8 cellular contexts compared by ENCODE assay signal in the genomic region with DNA sequence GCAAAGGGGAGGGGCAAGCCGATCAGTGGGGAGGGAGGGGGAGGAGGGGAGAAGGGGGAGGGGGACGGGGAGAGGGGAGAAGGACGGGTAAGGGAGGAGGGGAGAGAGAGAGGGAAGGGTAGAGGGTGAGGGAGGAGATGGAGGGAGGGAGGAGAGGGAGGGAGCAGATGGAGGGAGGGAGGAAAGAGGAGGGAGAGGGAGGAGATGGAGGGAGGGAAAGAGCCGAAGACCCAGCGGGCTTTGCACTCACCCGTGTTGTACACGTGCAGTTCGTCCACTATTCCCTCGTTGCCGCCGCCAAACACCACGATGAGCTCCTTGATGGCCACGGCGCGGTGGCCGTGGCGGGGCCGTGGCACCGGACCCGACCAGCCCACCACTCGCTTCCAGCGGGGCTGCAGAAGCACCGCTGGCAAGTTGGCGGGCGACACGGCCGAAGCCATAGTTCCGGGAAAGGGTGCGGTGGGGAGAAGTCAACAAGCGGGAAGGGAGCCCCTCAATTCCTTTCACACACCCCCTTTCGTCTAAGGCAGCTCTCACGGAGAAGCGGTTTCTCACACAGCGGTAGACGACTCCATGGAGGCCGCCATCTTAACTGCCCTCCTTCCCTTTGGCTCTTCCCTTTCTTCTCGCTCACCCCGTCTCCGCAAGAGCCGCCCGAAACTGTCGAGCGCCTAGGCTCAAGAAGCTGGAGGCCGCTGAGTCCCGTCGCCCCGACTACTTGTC. TPM values are rescaled to one million over a fixed set of nuclear protein-coding genes. Genes with fewer than 3 reads are reported as not detected.
A peak's percentile ranks its signal among the peaks of the same experiment; 100 is the strongest.
DNase-seq lines count a peak whose midpoint lies in the region; ATAC-seq, FAIRE-seq and TF ChIP-seq lines count a peak whose summit lies in the region.

No MANE protein-coding gene starts in this region.

- no peaks in the 10 kb centered on the region for H3K27me3 Mint-ChIP-seq in activated naive CD4-positive, alpha-beta T cell treated with anti-CD3 and anti-CD28 coated beads for 36 hours (ENCODE audit: low read depth)

- H3K9ac ChIP-seq in keratinocyte (ENCODE audit: control insufficient read depth, extremely low read depth, insufficient read depth, low read length), result peak overlapping the region; percentile 99

- H3K27ac Mint-ChIP-seq in activated naive CD4-positive, alpha-beta T cell treated with anti-CD3 and anti-CD28 coated beads for 36 hours, result peak overlapping the region; percentile 100
- H3K27ac Mint-ChIP-seq in stimulated activated effector memory CD8-positive, alpha-beta T cell treated with anti-CD3 and anti-CD28 coated beads, Interleukin-12 subunit alpha, Interleukin-12 subunit beta, amount 100 ng/mL, for 72 hours, result peak overlapping the region; percentile 100

- no peaks in the 10 kb centered on the region for H3K27me3 ChIP-seq in bronchial epithelial cell (ENCODE audit: control insufficient read depth, insufficient read depth, low read length)
- H3K27me3 ChIP-seq in keratinocyte (ENCODE audit: control insufficient read depth, extremely low read depth, insufficient read depth, low read length), result no peaks in the 10 kb centered on the region

- peaks cover 26% of the 10 kb centered on the region for H3K36me3 Mint-ChIP-seq in activated naive CD4-positive, alpha-beta T cell treated with anti-CD3 and anti-CD28 coated beads for 36 hours (ENCODE audit: low read depth)
- peaks cover 72% of the 10 kb centered on the region for H3K36me3 Mint-ChIP-seq in stimulated activated effector memory CD8-positive, alpha-beta T cell treated with anti-CD3 and anti-CD28 coated beads, Interleukin-12 subunit alpha, Interleukin-12 subunit beta, amount 100 ng/mL, for 72 hours

- peak overlapping the region; percentile 100 for H3K4me3 Mint-ChIP-seq in activated naive CD4-positive, alpha-beta T cell treated with anti-CD3 and anti-CD28 coated beads for 36 hours
- peak overlapping the region; percentile 97 for H3K4me3 Mint-ChIP-seq in stimulated activated effector memory CD8-positive, alpha-beta T cell treated with anti-CD3 and anti-CD28 coated beads, Interleukin-12 subunit alpha, Interleukin-12 subunit beta, amount 100 ng/mL, for 72 hours

- H3K9me3 Mint-ChIP-seq in activated naive CD4-positive, alpha-beta T cell treated with anti-CD3 and anti-CD28 coated beads for 36 hours, result no peaks in the 10 kb centered on the region
- H3K9me3 Mint-ChIP-seq in stimulated activated effector memory CD8-positive, alpha-beta T cell treated with anti-CD3 and anti-CD28 coated beads, Interleukin-12 subunit alpha, Interleukin-12 subunit beta, amount 100 ng/mL, for 72 hours, result no peaks in the 10 kb centered on the region

- H3K27ac ChIP-seq in keratinocyte (ENCODE audit: control insufficient read depth, insufficient read depth, low read length), result peak overlapping the region; percentile 99

- H3K36me3 ChIP-seq in bronchial epithelial cell (ENCODE audit: control insufficient read depth, insufficient read depth, low read length), result peaks cover 2% of the 10 kb centered on the region
- peaks cover 0 to 12% of the 10 kb centered on the region in 2 experiments for H3K36me3 ChIP-seq in keratinocyte (ENCODE audit: control insufficient read depth in 2 of 2, extremely low read depth in 1 of 2, insufficient read depth in 2 of 2, low read length in 2 of 2)

- H3K4me1 Mint-ChIP-seq in activated naive CD4-positive, alpha-beta T cell treated with anti-CD3 and anti-CD28 coated beads for 36 hours (ENCODE audit: low read depth), result peaks cover 36% of the 10 kb centered on the region
- H3K4me1 Mint-ChIP-seq in stimulated activated effector memory CD8-positive, alpha-beta T cell treated with anti-CD3 and anti-CD28 coated beads, Interleukin-12 subunit alpha, Interleukin-12 subunit beta, amount 100 ng/mL, for 72 hours, result peaks cover 40% of the 10 kb centered on the region

- no peaks in the 10 kb centered on the region for H3K9me1 ChIP-seq in keratinocyte (ENCODE audit: control insufficient read depth, extremely low read depth, insufficient read depth, low read length)

- peak; percentile 39 for DNase-seq in activated naive CD4-positive, alpha-beta T cell treated with anti-CD3 and anti-CD28 coated beads for 36 hours
- DNase-seq in activated naive CD4-positive, alpha-beta T cell (lab: John Stamatoyannopoulos, UW), result no peak
- DNase-seq in bronchial epithelial cell (ENCODE audit: low read depth) (no peak), keratinocyte (ENCODE audit: low read depth, low spot score) (no peak), NK-92 (lab: John Stamatoyannopoulos, UW; ENCODE audit: unreplicated experiment) (no peak)
- DNase-seq in stimulated activated effector memory CD8-positive, alpha-beta T cell treated with anti-CD3 and anti-CD28 coated beads, Interleukin-12 subunit alpha, Interleukin-12 subunit beta, amount 100 ng/mL, for 72 hours (ENCODE audit: low spot score in 2 of 2), result no peak

- peaks cover 64% of the 10 kb centered on the region for H3K79me2 ChIP-seq in keratinocyte (ENCODE audit: control insufficient read depth, insufficient read depth, low read length)

- H3K9me3 ChIP-seq in keratinocyte (ENCODE audit: control insufficient read depth, low read depth, low read length), result no peaks in the 10 kb centered on the region

- peak overlapping the region; percentile 37 for H3K4me2 ChIP-seq in keratinocyte (ENCODE audit: control insufficient read depth, extremely low read depth, insufficient read depth, low read depth, low read length)

- FAIRE-seq in bronchial epithelial cell (lab: Jason Lieb, UNC) (no peak), keratinocyte (lab: Jason Lieb, UNC) (no peak)

- peaks cover 19% of the 10 kb centered on the region for H4K20me1 ChIP-seq in keratinocyte (ENCODE audit: control insufficient read depth, extremely low read depth, insufficient read depth, low read length)

- H3K4me3 ChIP-seq in bronchial epithelial cell (ENCODE audit: low read depth, low read length) (peak overlapping the region; percentile 80), keratinocyte (ENCODE audit: control insufficient read depth in 2 of 3, extremely low read depth in 1 of 3, insufficient read depth in 2 of 3, low read depth in 1 of 3, low read length in 3 of 3) (peak overlapping the region; percentile 84 to 91 (median 86))

- CTCF ChIA-PET in activated naive CD4-positive, alpha-beta T cell treated with anti-CD3 and anti-CD28 coated beads for 36 hours (lab: Charles Lee), result interaction anchor here (0.6 to 1.8 kb wide), 3 partner anchors 10 to 50 kb away, joined by 3 to 6 read pairs (median 3); no protein-coding TSS in a partner anchor

- peak overlapping the region; percentile 71 for H2AFZ ChIP-seq in keratinocyte (ENCODE audit: control insufficient read depth, low read length)

- H3K4me1 ChIP-seq in keratinocyte (ENCODE audit: control insufficient read depth, extremely low read depth, insufficient read depth, low read length), result peaks cover 20% of the 10 kb centered on the region

- intact Hi-C loops in activated naive CD4-positive, alpha-beta T cell treated with anti-CD3 and anti-CD28 coated beads for 36 hours (cut with micrococcal nuclease), result loop anchor here (1.0 to 5.0 kb wide), 6 partner anchors 42 to 507 kb away; partner anchors contain the start of genes ABCD1, BCAP31, HAUS7 and IDH3G

- TF ChIP-seq CTCF in bronchial epithelial cell (IDR thresholded peaks at IDR 0.05; ENCODE audit: insufficient read depth, low read length, severe bottlenecking) (no peak), keratinocyte (optimal IDR thresholded peaks at IDR 0.05 in 1 of 3, IDR thresholded peaks at IDR 0.05 in 1 of 3, conservative IDR thresholded peaks at IDR 0.05 in 1 of 3; ENCODE audit: extremely low read depth in 1 of 3, insufficient read depth in 2 of 3, low read length in 3 of 3) (no peak)

- ATAC-seq in HG03354 (IDR thresholded peaks at IDR 0.05; ENCODE audit: poor library complexity, severe bottlenecking, unreplicated experiment), result peak; percentile 3
- ATAC-seq in stimulated activated effector memory CD8-positive, alpha-beta T cell treated with anti-CD3 and anti-CD28 coated beads, Interleukin-12 subunit alpha, Interleukin-12 subunit beta, amount 100 ng/mL, for 72 hours, result peak; percentile 1

- dilution Hi-C loops in keratinocyte (cut with MboI; ENCODE audit: extremely low pct_ligation_motif_present, low sequenced_read_pairs), result no loop called here

RNA-seq across cellular contexts. Expression of gene HCFC1, which starts 1.1 kb away (rescaled TPM):
- total RNA-seq in activated naive CD4-positive, alpha-beta T cell treated with anti-CD3 and anti-CD28 coated beads for 36 hours, result 10 to 100 TPM; 85.0 to 86.1 TPM
- polyA plus RNA-seq in PFSK-1 (2012; ENCODE audit: insufficient read length, low read depth), result 41.1 TPM
- total RNA-seq in bronchial epithelial cell, result 5.5 and 7.3 TPM in 2 replicates
- polyA plus RNA-seq in keratinocyte, result 2.7 to 7.0 TPM (median 3.0 TPM) in 3 replicates
- polyA plus RNA-seq in keratinocyte (2011; ENCODE audit: low read depth), result 2.9 TPM
- 4.0 and 8.5 TPM in 2 replicates for polyA plus RNA-seq in keratinocyte (2011; cell fraction: cytosol; rRNA removed)
- 24.8 and 30.3 TPM in 2 replicates for polyA plus RNA-seq in keratinocyte (2011; cell fraction: nucleus; rRNA removed)
- polyA plus RNA-seq in keratinocyte (2012; ENCODE audit: low replicate concordance), result 12.3 and 27.7 TPM in 2 replicates
- polyA minus RNA-seq in keratinocyte, result 6.0 to 128 TPM (median 11.0 TPM) in 3 replicates
- 18.2 TPM for polyA minus RNA-seq in keratinocyte (2011; cell fraction: cytosol; rRNA and poly(A)+ RNA removed)
- polyA minus RNA-seq in keratinocyte (2011; cell fraction: nucleus; rRNA and poly(A)+ RNA removed), result 29.6 and 34.1 TPM in 2 replicates

RNA-seq across cellular contexts. Expression of gene TMEM187, which starts 2.0 kb away (rescaled TPM):
- 1 to 10 TPM; 6.2 to 6.7 TPM for total RNA-seq in activated naive CD4-positive, alpha-beta T cell treated with anti-CD3 and anti-CD28 coated beads for 36 hours
- 8.0 TPM for polyA plus RNA-seq in PFSK-1 (2012; ENCODE audit: insufficient read length, low read depth)
- total RNA-seq in bronchial epithelial cell, result 4.0 and 5.3 TPM in 2 replicates
- 6.6 to 13.1 TPM (median 7.5 TPM) in 3 replicates for polyA plus RNA-seq in keratinocyte
- 1.6 TPM for polyA plus RNA-seq in keratinocyte (2011; ENCODE audit: low read depth)
- polyA plus RNA-seq in keratinocyte (2011; cell fraction: cytosol; rRNA removed), result 4.1 and 6.9 TPM in 2 replicates
- 21.0 and 23.1 TPM in 2 replicates for polyA plus RNA-seq in keratinocyte (2011; cell fraction: nucleus; rRNA removed)
- polyA plus RNA-seq in keratinocyte (2012; ENCODE audit: low replicate concordance), result 6.4 and 8.9 TPM in 2 replicates
- polyA minus RNA-seq in keratinocyte, result 4.1 to 9.4 TPM (median 5.8 TPM) in 3 replicates
- 13.2 TPM for polyA minus RNA-seq in keratinocyte (2011; cell fraction: cytosol; rRNA and poly(A)+ RNA removed)
- polyA minus RNA-seq in keratinocyte (2011; cell fraction: nucleus; rRNA and poly(A)+ RNA removed), result 14.9 and 20.0 TPM in 2 replicates

RNA-seq across cellular contexts. Expression of gene RENBP, which starts 26.1 kb away (rescaled TPM):
- total RNA-seq in activated naive CD4-positive, alpha-beta T cell treated with anti-CD3 and anti-CD28 coated beads for 36 hours, result 10 to 100 TPM; 11.3 to 13.1 TPM
- polyA plus RNA-seq in PFSK-1 (2012; ENCODE audit: insufficient read length, low read depth), result 226 TPM
- total RNA-seq in bronchial epithelial cell, result 5.5 and 10.3 TPM in 2 replicates
- polyA plus RNA-seq in keratinocyte, result 0.08 to 0.40 TPM (median 0.16 TPM) in 3 replicates
- 0.77 TPM for polyA plus RNA-seq in keratinocyte (2011; ENCODE audit: low read depth)
- 0.23 TPM in 1 of 2 replicates, not detected in the other for polyA plus RNA-seq in keratinocyte (2011; cell fraction: cytosol; rRNA removed)
- polyA plus RNA-seq in keratinocyte (2011; cell fraction: nucleus; rRNA removed), result 0.39 and 0.71 TPM in 2 replicates
- 0.08 and 1.6 TPM in 2 replicates for polyA plus RNA-seq in keratinocyte (2012; ENCODE audit: low replicate concordance)
- 0.13 TPM in 1 of 3 replicates, not detected in the others for polyA minus RNA-seq in keratinocyte
- not detected for polyA minus RNA-seq in keratinocyte (2011; cell fraction: cytosol; rRNA and poly(A)+ RNA removed)
- polyA minus RNA-seq in keratinocyte (2011; cell fraction: nucleus; rRNA and poly(A)+ RNA removed), result not detected in 2 replicates

RNA-seq across cellular contexts. Expression of gene NAA10, which starts 35.7 kb away (rescaled TPM):
- 100 to 1,000 TPM; 120 to 121 TPM for total RNA-seq in activated naive CD4-positive, alpha-beta T cell treated with anti-CD3 and anti-CD28 coated beads for 36 hours
- 440 TPM for polyA plus RNA-seq in PFSK-1 (2012; ENCODE audit: insufficient read length, low read depth)
- 56.9 and 66.8 TPM in 2 replicates for total RNA-seq in bronchial epithelial cell
- 103 to 149 TPM (median 112 TPM) in 3 replicates for polyA plus RNA-seq in keratinocyte
- polyA plus RNA-seq in keratinocyte (2011; ENCODE audit: low read depth), result 27.1 TPM
- 120 and 137 TPM in 2 replicates for polyA plus RNA-seq in keratinocyte (2011; cell fraction: cytosol; rRNA removed)
- polyA plus RNA-seq in keratinocyte (2011; cell fraction: nucleus; rRNA removed), result 102 and 124 TPM in 2 replicates
- polyA plus RNA-seq in keratinocyte (2012; ENCODE audit: low replicate concordance), result 84.8 and 171 TPM in 2 replicates
- polyA minus RNA-seq in keratinocyte, result 71.1 to 133 TPM (median 107 TPM) in 3 replicates
- 77.3 TPM for polyA minus RNA-seq in keratinocyte (2011; cell fraction: cytosol; rRNA and poly(A)+ RNA removed)
- polyA minus RNA-seq in keratinocyte (2011; cell fraction: nucleus; rRNA and poly(A)+ RNA removed), result 27.0 and 27.8 TPM in 2 replicates

RNA-seq across cellular contexts. Expression of gene ARHGAP4, which starts 44.5 kb away (rescaled TPM):
- 100 to 1,000 TPM; 154 to 161 TPM for total RNA-seq in activated naive CD4-positive, alpha-beta T cell treated with anti-CD3 and anti-CD28 coated beads for 36 hours
- 15.4 TPM for polyA plus RNA-seq in PFSK-1 (2012; ENCODE audit: insufficient read length, low read depth)
- 0.77 and 0.79 TPM in 2 replicates for total RNA-seq in bronchial epithelial cell
- polyA plus RNA-seq in keratinocyte, result 0.35 to 0.66 TPM (median 0.55 TPM) in 3 replicates
- not detected for polyA plus RNA-seq in keratinocyte (2011; ENCODE audit: low read depth)
- polyA plus RNA-seq in keratinocyte (2011; cell fraction: cytosol; rRNA removed), result 0.28 and 0.48 TPM in 2 replicates
- polyA plus RNA-seq in keratinocyte (2011; cell fraction: nucleus; rRNA removed), result 1.4 and 1.9 TPM in 2 replicates
- 0.35 and 0.95 TPM in 2 replicates for polyA plus RNA-seq in keratinocyte (2012; ENCODE audit: low replicate concordance)
- polyA minus RNA-seq in keratinocyte, result 0.43 to 0.90 TPM (median 0.56 TPM) in 3 replicates
- not detected for polyA minus RNA-seq in keratinocyte (2011; cell fraction: cytosol; rRNA and poly(A)+ RNA removed)
- polyA minus RNA-seq in keratinocyte (2011; cell fraction: nucleus; rRNA and poly(A)+ RNA removed), result 0.42 and 1.1 TPM in 2 replicates

Comparison
In these comparisons a context has a peak if more than half of its experiments do, and no peak if none do; other contexts are left out.
1. RNA of gene HCFC1, which starts 1.1 kb away (total RNA-seq): 85.0 to 86.1 TPM in activated naive CD4-positive, alpha-beta T cell treated with anti-CD3 and anti-CD28 coated beads for 36 hours; 5.5 to 7.3 TPM in bronchial epithelial cell; every median in the first group is over 10 times any median in the second.